28 cellular contexts compared by ENCODE assay signal in the genomic region with DNA sequence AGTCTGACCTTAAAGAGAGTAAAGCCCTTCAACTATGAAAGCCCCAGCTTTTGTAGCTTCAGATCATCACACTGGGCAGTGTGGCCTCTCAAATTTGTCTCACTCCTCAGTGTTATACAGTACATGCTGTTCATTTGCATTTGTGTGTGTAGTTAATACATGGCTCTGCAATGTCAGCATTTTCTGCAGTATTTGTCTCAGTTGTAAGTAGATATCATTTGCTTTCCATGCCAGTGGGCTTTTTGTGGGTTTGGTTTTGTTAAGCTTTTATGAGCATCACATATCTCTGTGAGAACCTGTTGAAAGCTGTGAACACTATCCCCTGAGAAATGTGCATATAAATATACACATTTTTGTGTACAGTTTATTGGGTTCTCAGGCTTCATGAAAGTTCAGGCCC. TPM values are rescaled to one million over a fixed set of nuclear protein-coding genes. Genes with fewer than 3 reads are reported as not detected.
DNase-seq lines count a peak whose midpoint lies in the region; ATAC-seq, FAIRE-seq and TF ChIP-seq lines count a peak whose summit lies in the region.
"Had no signal": no experiment of that assay in that cellular context is flagged by ENCODE, and none has a peak within 500 bp of the region (broad histone marks: within the 10 kb centered on the region; RNA-seq: fewer than 3 reads in every experiment).

No MANE protein-coding gene starts in this region.

- H3K36me3 ChIP-seq in MM.1S (replicated peaks; ENCODE audit: insufficient read depth, low read length) (no peaks in the 10 kb centered on the region), H1 (ENCODE audit: control insufficient read depth in 2 of 4, insufficient read depth in 4 of 4, low read length in 3 of 4) (no peaks in the 10 kb centered on the region; a peak in 1 of 8 replicates)
- H3K36me3 ChIP-seq: brain microvascular endothelial cell, heart right ventricle, ovary, Peyer's patch, suprapubic skin had no signal

- no peak overlapping the region for H3K23ac ChIP-seq in H1 (ENCODE audit: insufficient read length)

- no peak overlapping the region for H3K4ac ChIP-seq in H1 (replicated peaks; ENCODE audit: insufficient read length, low read depth, low read length)

- H3K56ac ChIP-seq in H1 (replicated peaks; ENCODE audit: insufficient read length, low read depth, low read length), result no peak overlapping the region

- H2BK20ac ChIP-seq in H1 (ENCODE audit: low read length), result no peak overlapping the region

- no peaks in the 10 kb centered on the region for H3K23me2 ChIP-seq in H1 (ENCODE audit: low read depth, low read length)

- H3K9ac ChIP-seq in MM.1S (ENCODE audit: low read length) (peak overlapping the region; percentile 16; the same call in 1 of the 2 replicates), H1 (replicated peaks in 1 of 4; ENCODE audit: extremely low read depth in 1 of 4, low read depth in 3 of 4, low read length in 3 of 4) (no peak overlapping the region)

- no peak overlapping the region for H3K14ac ChIP-seq in H1 (ENCODE audit: insufficient read length)

- H3K27ac ChIP-seq in MM.1S (ENCODE audit: low read length) (peak overlapping the region; percentile 67), H1 (ENCODE audit: low read depth, low read length) (no peak overlapping the region)
- H3K27ac ChIP-seq: brain microvascular endothelial cell, heart right ventricle, Peyer's patch, suprapubic skin had no signal

- H3K4me2 ChIP-seq in MM.1S (ENCODE audit: low read depth, low read length) (peak overlapping the region; percentile 55), H1 (ENCODE audit: insufficient read depth in 1 of 2, low read depth in 2 of 2, low read length in 2 of 2) (no peak overlapping the region)

- DNase-seq in DMS79 treated with DMSO at 0.1 percent for 48 hours (lab: John Stamatoyannopoulos, UW) (peak; percentile 15), DMS79 (lab: John Stamatoyannopoulos, UW) (no peak), MM.1S (peak; percentile 95), H1 (ENCODE audit: low read depth in 1 of 2, low spot score in 2 of 2) (no peak), omental fat pad (ENCODE audit: low spot score) (no peak), NCI-H1417 (lab: John Stamatoyannopoulos, UW) (no peak), Kasumi-1 (lab: John Stamatoyannopoulos, UW) (no peak), NCI-H446 (lab: John Stamatoyannopoulos, UW) (no peak)
- DNase-seq: activated CD4-positive, alpha-beta T cell treated with anti-CD3 and anti-CD28 coated beads for 36 hours; activated CD8-positive, alpha-beta memory T cell treated with anti-CD3 and anti-CD28 coated beads for 24 hours; activated T-cell treated with anti-CD3 and anti-CD28 coated beads for 4 hours; amniotic stem cell; brain microvascular endothelial cell; heart right ventricle; kidney; NCI-H1048; NCI-H187; NCI-H524 treated with DMSO at 0.1 percent for 48 hours; nephron progenitor cell; ovary; Peyer's patch; stimulated activated naive CD4-positive, alpha-beta T cell treated with Interleukin-2 at 50 U/mL for 16 hours; T-helper 9 cell had no signal

- no peak overlapping the region for H3K18ac ChIP-seq in H1 (ENCODE audit: extremely low read depth, low read length)

- peak; percentile 32 for ATAC-seq in omental fat pad (ENCODE audit: low FRiP score)
- ATAC-seq: activated CD4-positive, alpha-beta T cell treated with anti-CD3 and anti-CD28 coated beads for 36 hours had no signal

- H4K91ac ChIP-seq in H1 (replicated peaks; ENCODE audit: insufficient read length, low read length), result no peak overlapping the region

- H2BK5ac ChIP-seq in H1 (ENCODE audit: low read depth, low read length), result no peak overlapping the region

- H3K9me3 ChIP-seq in MM.1S (replicated peaks; ENCODE audit: insufficient read depth, low read length) (no peaks in the 10 kb centered on the region), H1 (ENCODE audit: insufficient read depth in 2 of 2, low read depth in 1 of 2, low read length in 1 of 2) (no peaks in the 10 kb centered on the region)
- H3K9me3 ChIP-seq: heart right ventricle, ovary, Peyer's patch, suprapubic skin had no signal

- no peak for TF ChIP-seq EP300 in H1 (IDR thresholded peaks at IDR 0.05; ENCODE audit: borderline replicate concordance in 1 of 2, low read depth in 2 of 2, low read length in 2 of 2)

- H3K4me3 ChIP-seq in MM.1S (ENCODE audit: low read length) (0 out of 2 replicates have a peak overlapping the region, but pooled peaks have one; percentile 1), H1 (ENCODE audit: extremely low read depth in 1 of 4, insufficient read depth in 2 of 4, low read depth in 3 of 4, low read length in 4 of 4) (no peak overlapping the region)
- H3K4me3 ChIP-seq: heart right ventricle, lung, ovary, Peyer's patch, suprapubic skin had no signal

- CTCF ChIA-PET in H1 (lab: Charles Lee; ENCODE audit: partially characterized antibody), result interaction anchor here (0.7 kb wide), 1 partner anchor 605 kb away, joined by 3 read pairs; no protein-coding TSS in a partner anchor

- H3K4me1 ChIP-seq in MM.1S (ENCODE audit: low read length) (peaks cover 55% of the 10 kb centered on the region), H1 (replicated peaks in 1 of 4; ENCODE audit: control insufficient read depth in 3 of 4, insufficient read depth in 4 of 4, low read length in 3 of 4) (peaks cover 0 to 6% (median 2%) of the 10 kb centered on the region in 4 experiments; a peak in 4 of 7 replicates)

- TF ChIP-seq CTCF in MM.1S (IDR thresholded peaks at IDR 0.05; ENCODE audit: low read length) (no peak), H1 (IDR thresholded peaks at IDR 0.05; ENCODE audit: control extremely low read depth in 1 of 3, insufficient read depth in 1 of 3, low read depth in 1 of 3, low read length in 3 of 3) (no peak), omental fat pad (IDR thresholded peaks at IDR 0.05) (no peak)

- no peaks in the 10 kb centered on the region for H3K79me1 ChIP-seq in H1 (ENCODE audit: low read depth, low read length)

- H4K20me1 ChIP-seq in MM.1S (ENCODE audit: insufficient read depth, low read length) (no peaks in the 10 kb centered on the region), H1 (replicated peaks in 1 of 2; ENCODE audit: control insufficient read depth in 1 of 2, insufficient read depth in 2 of 2, low read length in 2 of 2) (no peaks in the 10 kb centered on the region)

- no peak for FAIRE-seq in H1 (lab: Jason Lieb, UNC)
- FAIRE-seq: frontal cortex, GM18507, GM19239, kidney had no signal

- no peaks in the 10 kb centered on the region for H3K27me3 ChIP-seq in MM.1S (replicated peaks; ENCODE audit: insufficient read depth, low read length)
- H3K27me3 ChIP-seq in H1 (replicated peaks in 1 of 4; ENCODE audit: control insufficient read depth in 3 of 4, extremely low read depth in 1 of 4, insufficient read depth in 3 of 4, low read length in 3 of 4), result no peaks in the 10 kb centered on the region
- H3K27me3 ChIP-seq: brain microvascular endothelial cell, heart right ventricle, ovary, Peyer's patch, suprapubic skin had no signal

- no peak overlapping the region; the same call in 1 of the 2 replicates for H2AK5ac ChIP-seq in H1 (ENCODE audit: low read depth, low read length)

- H4K8ac ChIP-seq in H1 (ENCODE audit: extremely low read depth, insufficient read depth, low read length), result no peak overlapping the region

- TF ChIP-seq POLR2A in H1 (IDR thresholded peaks at IDR 0.05; ENCODE audit: control extremely low read depth in 1 of 2, low read depth in 2 of 2, low read length in 2 of 2), result no peak

- no peak overlapping the region for H2BK120ac ChIP-seq in H1 (replicated peaks; ENCODE audit: low read depth, low read length)

- H3F3A ChIP-seq in MM.1S (ENCODE audit: insufficient read depth, low read length), result peaks cover 43% of the 10 kb centered on the region

- peak overlapping the region; percentile 19; the same call in 1 of the 2 replicates for H2BK15ac ChIP-seq in H1 (ENCODE audit: low read length)

- no peak for TF ChIP-seq RAD21 in H1 (IDR thresholded peaks at IDR 0.05 in 1 of 2, conservative IDR thresholded peaks at IDR 0.05 in 1 of 2; ENCODE audit: low read depth in 2 of 2, low read length in 2 of 2)

- peak overlapping the region; percentile 8 for H2AFZ ChIP-seq in MM.1S (ENCODE audit: low read length)
- H2AFZ ChIP-seq in H1 (ENCODE audit: low read length), result no peak overlapping the region

- H3K9me2 ChIP-seq in MM.1S (replicated peaks; ENCODE audit: insufficient read depth, low read length), result no peaks in the 10 kb centered on the region

- peaks cover 36% of the 10 kb centered on the region for H3K79me2 ChIP-seq in MM.1S (ENCODE audit: low read length)
- peaks cover 0 to 12% of the 10 kb centered on the region in 2 experiments; a peak in 2 of 4 replicates for H3K79me2 ChIP-seq in H1 (ENCODE audit: control insufficient read depth in 1 of 2, insufficient read depth in 2 of 2, low read length in 2 of 2)

- no peak overlapping the region for H2BK12ac ChIP-seq in H1 (ENCODE audit: low read depth, low read length)

- POLR2A ChIA-PET in H1 (lab: Charles Lee; ENCODE audit: partially characterized antibody), result no interaction called here

- H4K5ac ChIP-seq in H1 (ENCODE audit: insufficient read length, low read depth, low read length), result no peak overlapping the region

TF ChIP-seq in H1, 55 proteins besides CTCF, POLR2A, EP300 and RAD21 (continues in another document):
- no peak; the same call in 1 of the 2 replicates for TF ChIP-seq MAFK (IDR thresholded peaks at IDR 0.05; ENCODE audit: low read depth, low read length)

RNA-seq across cellular contexts. Expression of a gene that starts 57.0 kb away (rescaled TPM):
- 18.0 and 21.7 TPM in 2 replicates for total RNA-seq in H1 (2021; fragmentation: NEBNext Ultra II Directional; extraction: Animal tissue kit (Norgen Biotek cat#: 25700))
- 2.7 and 5.1 TPM in 2 replicates for polyA plus RNA-seq in H1 (2011; rRNA removed)
- polyA plus RNA-seq in H1 (2011; cell fraction: cytosol; rRNA removed), result 9.0 TPM
- polyA plus RNA-seq in H1 (2011; cell fraction: nucleus; rRNA removed), result 4.6 TPM
- 10.8 to 14.8 TPM (median 14.3 TPM) in 4 replicates for polyA plus RNA-seq in H1 (2012, experiment 1 of 2)
- polyA plus RNA-seq in H1 (2012, experiment 2 of 2), result 0.85 TPM
- polyA plus RNA-seq in H1 (2013, experiment 1 of 2), result 16.5 TPM
- polyA plus RNA-seq in H1 (2013, experiment 2 of 2), result 14.6 TPM
- polyA minus RNA-seq in H1 (2011; rRNA and poly(A)+ RNA removed), result 12.5 and 17.0 TPM in 2 replicates
- polyA minus RNA-seq in H1 (2011; cell fraction: cytosol; rRNA and poly(A)+ RNA removed), result 18.2 TPM
- 35.2 TPM for polyA minus RNA-seq in H1 (2011; cell fraction: nucleus; rRNA and poly(A)+ RNA removed)
- total RNA-seq in omental fat pad, result 10 to 100 TPM; 15.9 to 24.9 (median 19.3) TPM

RNA-seq across cellular contexts. Expression of a gene that starts 57.3 kb away (rescaled TPM):
- total RNA-seq in H1 (2021; fragmentation: NEBNext Ultra II Directional; extraction: Animal tissue kit (Norgen Biotek cat#: 25700)), result 23.6 and 26.9 TPM in 2 replicates
- polyA plus RNA-seq in H1 (2011; rRNA removed), result 5.1 and 6.2 TPM in 2 replicates
- 6.9 TPM for polyA plus RNA-seq in H1 (2011; cell fraction: cytosol; rRNA removed)
- 11.4 TPM for polyA plus RNA-seq in H1 (2011; cell fraction: nucleus; rRNA removed)
- 6.3 to 9.0 TPM (median 7.3 TPM) in 4 replicates for polyA plus RNA-seq in H1 (2012, experiment 1 of 2)
- 0.58 TPM for polyA plus RNA-seq in H1 (2012, experiment 2 of 2)
- polyA plus RNA-seq in H1 (2013, experiment 1 of 2), result 8.0 TPM
- polyA plus RNA-seq in H1 (2013, experiment 2 of 2), result 9.6 TPM
- 34.0 and 41.7 TPM in 2 replicates for polyA minus RNA-seq in H1 (2011; rRNA and poly(A)+ RNA removed)
- polyA minus RNA-seq in H1 (2011; cell fraction: cytosol; rRNA and poly(A)+ RNA removed), result 10.5 TPM
- 72.2 TPM for polyA minus RNA-seq in H1 (2011; cell fraction: nucleus; rRNA and poly(A)+ RNA removed)
- 10 to 100 TPM; 47.5 to 86.9 (median 59.7) TPM for total RNA-seq in omental fat pad

Comparison
In these comparisons a context has a peak if more than half of its experiments do, and no peak if none do; other contexts are left out.
1. DNase-seq: peak in DMS79 treated with DMSO at 0.1 percent for 48 hours (single experiment) and MM.1S (single experiment); none in DMS79 (single experiment), H1 (0 of 2), omental fat pad (single experiment), NCI-H1417 (0 of 3), Kasumi-1 (0 of 2) and NCI-H446 (0 of 2).